ENCODE assay signal across 1 cellular context in the genomic region with DNA sequence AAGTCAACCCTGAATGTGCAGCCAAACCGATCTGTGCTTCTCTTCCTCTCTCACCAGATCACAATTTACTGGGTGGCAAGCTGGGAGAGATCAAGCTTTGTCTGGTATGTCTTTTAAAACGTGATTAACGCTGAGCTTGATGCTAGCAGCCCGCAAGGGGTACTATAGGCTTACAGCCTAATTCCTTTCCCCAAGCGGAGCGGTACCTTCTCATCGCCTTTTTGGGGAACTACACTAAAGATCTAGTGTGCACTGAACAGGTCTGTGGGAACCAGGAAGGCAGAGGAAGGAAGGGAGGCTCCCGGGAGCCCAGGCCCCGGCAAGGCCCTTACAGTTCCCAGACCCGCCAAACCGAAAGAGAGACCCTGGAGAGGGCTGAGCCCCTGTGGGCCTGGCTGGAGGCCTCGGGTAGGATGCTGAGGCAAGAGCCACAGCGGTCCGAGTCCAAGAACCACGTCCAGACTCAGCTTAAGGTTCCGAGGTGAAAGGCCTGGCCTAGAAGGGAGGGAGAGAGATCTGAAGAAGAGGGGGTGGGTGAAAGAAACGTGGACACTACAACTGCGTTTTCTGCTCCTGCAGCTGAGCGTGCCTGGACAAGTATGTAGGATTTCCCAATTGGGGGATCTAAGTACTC.
A peak's percentile ranks its signal among the peaks of the same experiment; 100 is the strongest.
TF ChIP-seq lines count a peak whose summit lies in the region.

No MANE protein-coding gene starts in this region.

TF ChIP-seq in H1, 55 proteins besides CTCF, POLR2A, EP300 and RAD21:
- TF ChIP-seq SRF (IDR thresholded peaks at IDR 0.05; ENCODE audit: low read depth, low read length), result no peak
- TF ChIP-seq SP4 (IDR thresholded peaks at IDR 0.05; ENCODE audit: low read length), result no peak
- no peak for TF ChIP-seq RXRA (IDR thresholded peaks at IDR 0.05; ENCODE audit: insufficient read depth, low read depth, low read length)
- TF ChIP-seq EZH2 (IDR thresholded peaks at IDR 0.05; ENCODE audit: low read depth, low read length, severe bottlenecking), result peak; percentile 90
- TF ChIP-seq MAX (IDR thresholded peaks at IDR 0.05), result no peak
- no peak for TF ChIP-seq HDAC2 (IDR thresholded peaks at IDR 0.05; ENCODE audit: borderline replicate concordance in 1 of 2, low read depth in 2 of 2, low read length in 2 of 2)
- no peak for TF ChIP-seq BCL11A (IDR thresholded peaks at IDR 0.05; ENCODE audit: low read depth in 2 of 2, low read length in 2 of 2)
- TF ChIP-seq RNF2 (IDR thresholded peaks at IDR 0.05; ENCODE audit: borderline replicate concordance, low read depth, low read length, missing control alignments, poor library complexity, severe bottlenecking), result peak; percentile 89
- peak; percentile 98 for TF ChIP-seq SUZ12 (IDR thresholded peaks at IDR 0.05; ENCODE audit: low read length)
- TF ChIP-seq CBX8 (IDR thresholded peaks at IDR 0.05; ENCODE audit: borderline replicate concordance, low read depth, low read length), result peak; percentile 27; the same call in 1 of the 2 replicates
